13 cellular contexts compared by ENCODE assay signal in the genomic region with DNA sequence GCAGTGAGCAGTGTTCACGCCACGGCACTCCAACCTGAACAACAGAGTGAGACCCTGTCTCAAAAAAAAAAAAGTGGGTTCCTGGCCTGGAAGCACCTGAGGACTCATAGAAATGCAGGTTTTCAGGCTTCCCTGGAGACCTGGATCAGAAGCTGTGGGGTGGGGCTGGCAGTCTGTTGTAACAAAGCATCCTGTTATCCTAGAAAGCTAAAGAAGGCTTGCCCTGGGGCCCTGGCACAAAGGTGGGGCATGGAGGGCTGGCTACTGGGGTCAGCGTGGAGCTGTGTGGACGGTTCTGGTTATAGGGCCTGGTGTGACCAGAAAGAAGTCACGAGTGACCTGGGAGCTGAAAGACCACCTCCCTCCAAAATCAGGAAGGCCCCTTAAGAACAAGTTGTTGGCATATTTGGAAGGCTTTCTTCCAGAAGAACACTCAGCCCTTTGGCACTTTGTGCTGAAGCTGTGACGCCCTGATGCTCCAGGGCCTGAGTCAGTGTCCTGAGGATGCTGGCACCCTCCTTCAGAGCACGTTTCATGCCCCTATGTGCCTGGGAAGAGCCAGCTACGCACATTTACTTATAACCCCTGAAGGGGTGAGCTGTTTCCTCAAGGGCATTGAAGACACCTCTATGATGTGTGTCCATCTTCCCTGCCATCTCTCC. TPM values are rescaled to one million over a fixed set of nuclear protein-coding genes. Genes with fewer than 3 reads are reported as not detected.
DNase-seq lines count a peak whose midpoint lies in the region; ATAC-seq, FAIRE-seq and TF ChIP-seq lines count a peak whose summit lies in the region.
"Had no signal": no experiment of that assay in that cellular context is flagged by ENCODE, and none has a peak within 500 bp of the region (broad histone marks: within the 10 kb centered on the region; RNA-seq: fewer than 3 reads in every experiment).

No MANE protein-coding gene starts in this region.

- H3K27ac ChIP-seq in cardiac muscle cell (peak overlapping the region; percentile 87), osteoblast (ENCODE audit: low read depth, low read length) (peak overlapping the region; percentile 69), vagina (peak overlapping the region; percentile 95)

- H3K79me2 ChIP-seq in osteoblast (ENCODE audit: insufficient read depth, low read length) = no peaks in the 10 kb centered on the region

- peaks cover 18% of the 10 kb centered on the region for H3K27me3 Mint-ChIP-seq in activated CD4-positive, alpha-beta memory T cell treated with anti-CD3 and anti-CD28 coated beads, Interleukin-2, amount 10 ng/mL, durations not matched to agents 7 days and 5 days

- H3K36me3 ChIP-seq in cardiac muscle cell (no peaks in the 10 kb centered on the region), osteoblast (ENCODE audit: insufficient read depth, low read length) (no peaks in the 10 kb centered on the region), vagina (no peaks in the 10 kb centered on the region)

- H3K4me3 Mint-ChIP-seq in activated CD4-positive, alpha-beta memory T cell treated with anti-CD3 and anti-CD28 coated beads, Interleukin-2, amount 10 ng/mL, durations not matched to agents 7 days and 5 days = no peak overlapping the region
- H3K4me3 Mint-ChIP-seq: GM23338; stimulated activated naive CD8-positive, alpha-beta T cell treated with anti-CD3 and anti-CD28 coated beads, Interleukin-15, amount 100 ng/mL, for 72 hours; T-cell had no signal

- CTCF ChIA-PET in activated CD4-positive, alpha-beta memory T cell treated with anti-CD3 and anti-CD28 coated beads, Interleukin-2, amount 10 ng/mL, durations not matched to agents 7 days and 5 days (lab: Charles Lee) = no interaction called here

- no peak overlapping the region for H3K4me2 ChIP-seq in osteoblast (ENCODE audit: insufficient read depth, low read length)
- H3K4me2 ChIP-seq: GM23338 had no signal

- TF ChIP-seq POLR2A in vagina (IDR thresholded peaks at IDR 0.05) (no peak), GM12892 (IDR thresholded peaks at IDR 0.05; ENCODE audit: low read depth, low read length) (no peak)

- no peaks in the 10 kb centered on the region for H3K4me1 Mint-ChIP-seq in activated CD4-positive, alpha-beta memory T cell treated with anti-CD3 and anti-CD28 coated beads, Interleukin-2, amount 10 ng/mL, durations not matched to agents 7 days and 5 days

- peaks cover 16% of the 10 kb centered on the region for H3K4me1 ChIP-seq in cardiac muscle cell (ENCODE audit: low read depth)
- peaks cover 44% of the 10 kb centered on the region for H3K4me1 ChIP-seq in osteoblast (ENCODE audit: insufficient read depth, low read length)
- H3K4me1 ChIP-seq in vagina = peaks cover 66% of the 10 kb centered on the region

- POLR2A ChIA-PET in activated CD4-positive, alpha-beta memory T cell treated with anti-CD3 and anti-CD28 coated beads, Interleukin-2, amount 10 ng/mL, durations not matched to agents 7 days and 5 days (lab: Charles Lee) = no interaction called here

- no peaks in the 10 kb centered on the region for H3K36me3 Mint-ChIP-seq in activated CD4-positive, alpha-beta memory T cell treated with anti-CD3 and anti-CD28 coated beads, Interleukin-2, amount 10 ng/mL, durations not matched to agents 7 days and 5 days (ENCODE audit: low read depth)
- H3K36me3 Mint-ChIP-seq: T-cell had no signal

- intact Hi-C loops in left ventricle myocardium superior (cut with micrococcal nuclease) = no loop called here
- intact Hi-C loops in vagina (cut with DNase I) = no loop called here

- no peak for DNase-seq in cardiac muscle cell (ENCODE audit: low read depth in 1 of 2, low spot score in 1 of 2)
- DNase-seq in left ventricle myocardium superior = no peak
- DNase-seq in fibroblast of the aortic adventitia (ENCODE audit: low read depth) = peak; percentile 71
- DNase-seq in osteoblast (ENCODE audit: insufficient read length, low spot score, missing footprints) = peak; percentile 88
- no peak for DNase-seq in vagina (ENCODE audit: extremely low spot score in 2 of 2)
- DNase-seq in effector CD4-positive, alpha-beta T cell = no peak
- no peak for DNase-seq in activated CD4-positive, alpha-beta memory T cell treated with anti-CD3 and anti-CD28 coated beads, Interleukin-2, amount 10 ng/mL, durations not matched to agents 7 days and 5 days
- DNase-seq in GM12892 (ENCODE audit: insufficient read length) = no peak
- DNase-seq: activated T-cell treated with anti-CD3 and anti-CD28 coated beads for 4 hours; NCI-H2171 treated with DMSO at 0.1 percent for 48 hours; stimulated activated naive CD8-positive, alpha-beta T cell treated with anti-CD3 and anti-CD28 coated beads, Interleukin-15, amount 100 ng/mL, for 72 hours; T-cell had no signal

- no peak for ATAC-seq in left ventricle myocardium superior
- ATAC-seq: GM23338; stimulated activated naive CD8-positive, alpha-beta T cell treated with anti-CD3 and anti-CD28 coated beads, Interleukin-15, amount 100 ng/mL, for 72 hours; T-cell had no signal

- no peak overlapping the region for H3K4me3 ChIP-seq in cardiac muscle cell
- no peak overlapping the region for H3K4me3 ChIP-seq in fibroblast of the aortic adventitia (ENCODE audit: low read depth, low read length)
- H3K4me3 ChIP-seq in osteoblast (ENCODE audit: insufficient read depth, low read length) = no peak overlapping the region
- H3K4me3 ChIP-seq in vagina = peak overlapping the region in 1 of 2 donors; percentile 41
- H3K4me3 ChIP-seq: GM23338 had no signal

- no peaks in the 10 kb centered on the region for H3K9me3 Mint-ChIP-seq in activated CD4-positive, alpha-beta memory T cell treated with anti-CD3 and anti-CD28 coated beads, Interleukin-2, amount 10 ng/mL, durations not matched to agents 7 days and 5 days
- H3K9me3 Mint-ChIP-seq: GM23338; stimulated activated naive CD8-positive, alpha-beta T cell treated with anti-CD3 and anti-CD28 coated beads, Interleukin-15, amount 100 ng/mL, for 72 hours; T-cell had no signal

- no peak for FAIRE-seq in GM12892 (lab: Jason Lieb, UNC)

- H4K20me1 ChIP-seq in osteoblast (ENCODE audit: insufficient read depth, low read length) = no peaks in the 10 kb centered on the region

- no peak overlapping the region for H3K27ac Mint-ChIP-seq in activated CD4-positive, alpha-beta memory T cell treated with anti-CD3 and anti-CD28 coated beads, Interleukin-2, amount 10 ng/mL, durations not matched to agents 7 days and 5 days
- H3K27ac Mint-ChIP-seq: GM23338; stimulated activated naive CD8-positive, alpha-beta T cell treated with anti-CD3 and anti-CD28 coated beads, Interleukin-15, amount 100 ng/mL, for 72 hours; T-cell had no signal

- H3K27me3 ChIP-seq in cardiac muscle cell (peaks cover 11% of the 10 kb centered on the region), osteoblast (ENCODE audit: insufficient read depth, low read length) (no peaks in the 10 kb centered on the region), vagina (no peaks in the 10 kb centered on the region)

- TF ChIP-seq CTCF in cardiac muscle cell (IDR thresholded peaks at IDR 0.05; ENCODE audit: low read depth, low read length) (no peak), fibroblast of the aortic adventitia (IDR thresholded peaks at IDR 0.05; ENCODE audit: insufficient read depth, low read length) (no peak), osteoblast (IDR thresholded peaks at IDR 0.05; ENCODE audit: extremely low read depth, low read depth, low read length) (no peak), vagina (IDR thresholded peaks at IDR 0.05) (no peak)

- no peaks in the 10 kb centered on the region for H3K9me3 ChIP-seq in cardiac muscle cell (ENCODE audit: low read depth)
- H3K9me3 ChIP-seq in osteoblast (ENCODE audit: low read depth, low read length) = no peaks in the 10 kb centered on the region
- H3K9me3 ChIP-seq in vagina = no peaks in the 10 kb centered on the region

- H2AFZ ChIP-seq in osteoblast (ENCODE audit: low read length) = no peak overlapping the region
- H2AFZ ChIP-seq: GM23338 had no signal

RNA-seq across cellular contexts. Expression of a gene that starts 6.2 kb away (rescaled TPM):
- total RNA-seq in cardiac muscle cell (1.7 and 2.7 TPM in 2 replicates), left ventricle myocardium superior (29.1 TPM), fibroblast of the aortic adventitia (ENCODE audit: low replicate concordance) (0.99 and 29.3 TPM in 2 replicates), osteoblast (40.2 and 122 TPM in 2 replicates), vagina (320 TPM)
- 0.91 and 3.7 TPM in 2 replicates for polyA plus RNA-seq in cardiac muscle cell
- under 1 TPM; 0.18 to 0.23 TPM for total RNA-seq in activated CD4-positive, alpha-beta memory T cell treated with anti-CD3 and anti-CD28 coated beads, Interleukin-2, amount 10 ng/mL, durations not matched to agents 7 days and 5 days
- polyA plus RNA-seq in GM12892 (2012; ENCODE audit: missing spikeins) = not detected

Comparison
In these comparisons a context has a peak if more than half of its experiments do, and no peak if none do; other contexts are left out.
1. DNase-seq: peak in fibroblast of the aortic adventitia (single experiment) and osteoblast (single experiment); none in cardiac muscle cell (0 of 2), left ventricle myocardium superior (single experiment), vagina (0 of 2), effector CD4-positive, alpha-beta T cell (single experiment), activated CD4-positive, alpha-beta memory T cell treated with anti-CD3 and anti-CD28 coated beads, Interleukin-2, amount 10 ng/mL, durations not matched to agents 7 days and 5 days (single experiment) and GM12892 (single experiment).
2. Peak in every context shown above with its lines, with median percentiles within 50 percentile points of each other: H3K27ac ChIP-seq.